ENCODE assay signal across 9 cellular contexts in the genomic region with DNA sequence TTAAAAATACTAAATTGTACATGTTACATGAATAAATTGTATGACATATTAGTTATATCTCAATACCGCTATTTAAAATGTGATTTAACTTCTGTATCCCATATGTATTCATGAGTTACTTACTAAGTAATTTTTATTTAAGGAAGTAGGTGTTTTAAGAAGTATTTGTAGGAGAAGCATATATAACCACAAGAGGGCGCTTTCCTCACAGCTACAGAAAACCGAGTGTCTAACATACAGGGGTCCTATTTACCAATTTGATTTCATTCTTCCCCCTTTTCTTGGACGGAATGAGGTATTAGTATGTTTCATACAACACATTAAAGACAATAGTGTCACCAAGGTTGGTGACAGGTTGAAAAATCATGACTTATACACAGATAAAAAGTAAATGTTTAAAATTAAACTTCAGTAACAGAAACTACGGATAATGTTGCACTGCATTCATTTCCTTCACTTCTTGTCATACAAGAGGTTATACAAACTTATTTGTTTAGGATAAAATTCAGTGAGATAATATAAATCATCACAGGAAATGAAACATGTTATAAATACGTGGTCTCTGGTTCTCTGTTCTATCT.
DNase-seq lines count a peak whose midpoint lies in the region; ATAC-seq, FAIRE-seq and TF ChIP-seq lines count a peak whose summit lies in the region.
"Had no signal": no experiment of that assay in that cellular context is flagged by ENCODE, and none has a peak within 500 bp of the region (broad histone marks: within the 10 kb centered on the region; RNA-seq: fewer than 3 reads in every experiment).

No MANE protein-coding gene starts in this region.

- CTCF ChIA-PET in activated CD8-positive, alpha-beta memory T cell treated with anti-CD3 and anti-CD28 coated beads, Interleukin-2, amount 10 ng/mL, durations not matched to agents 7 days and 5 days (lab: Charles Lee), result interaction anchor here (0.9 kb wide), 1 partner anchor 19 kb away, joined by 3 read pairs; no protein-coding TSS in a partner anchor

- no peak for ATAC-seq in activated CD8-positive, alpha-beta memory T cell treated with anti-CD3 and anti-CD28 coated beads, Interleukin-2, amount 10 ng/mL, durations not matched to agents 7 days and 5 days
- no peak for ATAC-seq in GM21367 (IDR thresholded peaks at IDR 0.05; ENCODE audit: unreplicated experiment)
- no peak for ATAC-seq in activated naive CD4-positive, alpha-beta T cell treated with anti-CD3 and anti-CD28 coated beads, Interleukin-2, amount 50 U/mL, for 72 hours

- no peaks in the 10 kb centered on the region for H3K27me3 Mint-ChIP-seq in brain
- H3K27me3 Mint-ChIP-seq in activated CD8-positive, alpha-beta memory T cell treated with anti-CD3 and anti-CD28 coated beads, Interleukin-2, amount 10 ng/mL, durations not matched to agents 7 days and 5 days, result no peaks in the 10 kb centered on the region

- peak overlapping the region in 1 of 5 experiments; percentile 31 for H3K27ac Mint-ChIP-seq in brain
- no peak overlapping the region for H3K27ac Mint-ChIP-seq in activated CD8-positive, alpha-beta memory T cell treated with anti-CD3 and anti-CD28 coated beads, Interleukin-2, amount 10 ng/mL, durations not matched to agents 7 days and 5 days
- no peak overlapping the region for H3K27ac Mint-ChIP-seq in activated naive CD4-positive, alpha-beta T cell treated with anti-CD3 and anti-CD28 coated beads, Interleukin-2, amount 50 U/mL, for 72 hours
- H3K27ac Mint-ChIP-seq: stimulated activated naive CD8-positive, alpha-beta T cell treated with anti-CD3 and anti-CD28 coated beads, Interleukin-15, Interleukin-2, amounts not matched to agents 100 ng/mL and 50 ng/mL, for 24 hours had no signal

- DNase-seq in GM18507 (ENCODE audit: extremely low spot score, insufficient read length, low read depth) (peak; percentile 1), NCI-H2227 treated with DMSO at 0.1 percent for 48 hours (lab: John Stamatoyannopoulos, UW) (peak; percentile 42), left kidney (ENCODE audit: low read depth, low spot score) (peak; percentile 81)
- no peak for DNase-seq in activated CD8-positive, alpha-beta memory T cell treated with anti-CD3 and anti-CD28 coated beads, Interleukin-2, amount 10 ng/mL, durations not matched to agents 7 days and 5 days
- DNase-seq in activated naive CD4-positive, alpha-beta T cell treated with anti-CD3 and anti-CD28 coated beads, Interleukin-2, amount 50 U/mL, for 72 hours (ENCODE audit: low spot score in 2 of 2), result no peak

- H3K36me3 Mint-ChIP-seq in brain, result no peaks in the 10 kb centered on the region
- H3K36me3 Mint-ChIP-seq in activated CD8-positive, alpha-beta memory T cell treated with anti-CD3 and anti-CD28 coated beads, Interleukin-2, amount 10 ng/mL, durations not matched to agents 7 days and 5 days, result no peaks in the 10 kb centered on the region
- no peaks in the 10 kb centered on the region for H3K36me3 Mint-ChIP-seq in activated naive CD4-positive, alpha-beta T cell treated with anti-CD3 and anti-CD28 coated beads, Interleukin-2, amount 50 U/mL, for 72 hours

- no peak overlapping the region for H3K4me3 Mint-ChIP-seq in brain
- H3K4me3 Mint-ChIP-seq in activated CD8-positive, alpha-beta memory T cell treated with anti-CD3 and anti-CD28 coated beads, Interleukin-2, amount 10 ng/mL, durations not matched to agents 7 days and 5 days, result no peak overlapping the region
- H3K4me3 Mint-ChIP-seq: stimulated activated naive CD8-positive, alpha-beta T cell treated with anti-CD3 and anti-CD28 coated beads, Interleukin-15, Interleukin-2, amounts not matched to agents 100 ng/mL and 50 ng/mL, for 24 hours had no signal

- H3K4me1 Mint-ChIP-seq in brain, result peaks cover 20% of the 10 kb centered on the region
- no peaks in the 10 kb centered on the region for H3K4me1 Mint-ChIP-seq in activated CD8-positive, alpha-beta memory T cell treated with anti-CD3 and anti-CD28 coated beads, Interleukin-2, amount 10 ng/mL, durations not matched to agents 7 days and 5 days

- peak; percentile 85 to 86 for TF ChIP-seq CTCF in brain (conservative IDR thresholded peaks at IDR 0.05)

- no peaks in the 10 kb centered on the region for H3K9me3 Mint-ChIP-seq in brain
- no peaks in the 10 kb centered on the region for H3K9me3 Mint-ChIP-seq in activated CD8-positive, alpha-beta memory T cell treated with anti-CD3 and anti-CD28 coated beads, Interleukin-2, amount 10 ng/mL, durations not matched to agents 7 days and 5 days (ENCODE audit: low read depth)
- H3K9me3 Mint-ChIP-seq in activated naive CD4-positive, alpha-beta T cell treated with anti-CD3 and anti-CD28 coated beads, Interleukin-2, amount 50 U/mL, for 72 hours, result peaks cover 0 to 3% of the 10 kb centered on the region in 2 donors
- H3K9me3 Mint-ChIP-seq: stimulated activated naive CD8-positive, alpha-beta T cell treated with anti-CD3 and anti-CD28 coated beads, Interleukin-15, Interleukin-2, amounts not matched to agents 100 ng/mL and 50 ng/mL, for 24 hours had no signal

- FAIRE-seq in A204.1 (lab: Jason Lieb, UNC) (peak; percentile 89), GM18507 (lab: Jason Lieb, UNC) (peak; percentile 5)

Comparison
In these comparisons a context has a peak if more than half of its experiments do, and no peak if none do; other contexts are left out.
1. DNase-seq: peak in GM18507 (single experiment), NCI-H2227 treated with DMSO at 0.1 percent for 48 hours (single experiment) and left kidney (single experiment); none in activated CD8-positive, alpha-beta memory T cell treated with anti-CD3 and anti-CD28 coated beads, Interleukin-2, amount 10 ng/mL, durations not matched to agents 7 days and 5 days (single experiment) and activated naive CD4-positive, alpha-beta T cell treated with anti-CD3 and anti-CD28 coated beads, Interleukin-2, amount 50 U/mL, for 72 hours (0 of 2).